In the genomic region with DNA sequence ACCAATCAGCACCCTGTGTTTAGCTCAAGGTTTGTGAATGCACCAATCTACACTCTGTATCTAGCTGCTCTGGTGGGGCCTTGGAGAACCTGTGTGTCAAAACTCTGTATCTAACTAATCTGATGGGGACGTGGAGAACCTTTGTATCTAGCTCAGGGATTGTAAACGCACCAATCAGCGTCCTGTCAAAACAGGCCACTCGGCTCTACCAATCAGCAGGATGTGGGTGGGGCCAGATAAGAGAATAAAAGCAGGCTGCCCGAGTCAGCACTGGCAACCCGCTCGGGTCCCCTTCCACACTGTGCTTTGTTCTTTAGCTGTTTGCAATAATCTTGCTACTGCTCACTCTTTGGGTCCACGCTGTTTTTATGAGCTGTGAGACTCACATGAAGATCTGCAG, we compare ENCODE assay signal across 7 cellular contexts.
DNase-seq lines count a peak whose midpoint lies in the region; ATAC-seq, FAIRE-seq and TF ChIP-seq lines count a peak whose summit lies in the region.
"Not testable (repeated sequence)": the region's sequence is repeated elsewhere in the genome, so short reads cannot be mapped to it uniquely, and the experiment has no call there.

No MANE protein-coding gene starts in this region.

- H3K4ac ChIP-seq in H9 (ENCODE audit: low read depth, low read length) = not testable (repeated sequence)

- not testable (repeated sequence) for DNase-seq in H9; T-helper 2 cell treated with Interferon-gamma antibody and Interleukin-4, amounts not matched to agents 5 μg/mL and 100 μg/mL, for 36 hours (ENCODE audit: low spot score); activated T-cell treated with anti-CD3 and anti-CD28 coated beads, Interleukin-2, amount 50 U/mL, for 24 hours; mammary epithelial cell; HepG2 (ENCODE audit: low spot score)
- peak; percentile 43 for DNase-seq in testis

- peaks cover 33 to 71% (median 57%) of the 10 kb centered on the region in 3 experiments; a peak in 6 of 7 replicates for H3K36me3 Mint-ChIP-seq in H9 (ENCODE audit: insufficient read depth in 1 of 3, low read depth in 3 of 3)
- peaks cover 48% of the 10 kb centered on the region for H3K36me3 Mint-ChIP-seq in T-helper 2 cell treated with Interferon-gamma antibody and Interleukin-4, amounts not matched to agents 5 μg/mL and 100 μg/mL, for 36 hours (ENCODE audit: low read depth)
- peaks cover 80% of the 10 kb centered on the region for H3K36me3 Mint-ChIP-seq in activated T-cell treated with anti-CD3 and anti-CD28 coated beads, Interleukin-2, amount 50 U/mL, for 24 hours (ENCODE audit: low read depth)

- H3K79me1 ChIP-seq in H9 (ENCODE audit: insufficient read depth, low read depth, low read length, poor library complexity, severe bottlenecking) = not testable (repeated sequence)

- H2AFZ ChIP-seq in H9 (ENCODE audit: low read length); mammary epithelial cell (ENCODE audit: low read depth, low read length); HepG2 (ENCODE audit: low read length): not testable (repeated sequence)

- not testable (repeated sequence) for H2BK120ac ChIP-seq in H9 (ENCODE audit: low read depth, low read length, poor library complexity, severe bottlenecking)

- H3K14ac ChIP-seq in H9 (ENCODE audit: insufficient read depth, low read length) = not testable (repeated sequence)

- H3K18ac ChIP-seq in H9 (ENCODE audit: insufficient read length, low read depth, low read length) = not testable (repeated sequence)

- not testable (repeated sequence) for H3K4me3 Mint-ChIP-seq in H9; T-helper 2 cell treated with Interferon-gamma antibody and Interleukin-4, amounts not matched to agents 5 μg/mL and 100 μg/mL, for 36 hours; activated T-cell treated with anti-CD3 and anti-CD28 coated beads, Interleukin-2, amount 50 U/mL, for 24 hours

- not testable (repeated sequence) for H2BK20ac ChIP-seq in H9 (ENCODE audit: low read depth, low read length, poor library complexity, severe bottlenecking)

- not testable (repeated sequence) for TF ChIP-seq RAD21 in HepG2 (CRISPR knock-in tag; IDR thresholded peaks at IDR 0.05)

- dilution Hi-C loops in mammary epithelial cell (cut with HindIII; ENCODE audit: low sequenced_read_pairs) = loop anchor here (5.0 kb wide), 1 partner anchor 45 kb away; no protein-coding TSS in a partner anchor

- H3K4me1 ChIP-seq in H9 (ENCODE audit: insufficient read depth, low read length); mammary epithelial cell (ENCODE audit: insufficient read depth, low read length); HepG2 (ENCODE audit: insufficient read depth, low read length); testis: not testable (repeated sequence)

- H3K9me3 Mint-ChIP-seq in H9; T-helper 2 cell treated with Interferon-gamma antibody and Interleukin-4, amounts not matched to agents 5 μg/mL and 100 μg/mL, for 36 hours; activated T-cell treated with anti-CD3 and anti-CD28 coated beads, Interleukin-2, amount 50 U/mL, for 24 hours: not testable (repeated sequence)

- TSS peak; percentile 27 for BruUV-seq in mammary epithelial cell (replicated peaks; lab: Mats Ljungman, UMichigan)
- BruUV-seq in HepG2 (replicated peaks; lab: Mats Ljungman, UMichigan) = not testable (repeated sequence)

- H2AK5ac ChIP-seq in H9 (ENCODE audit: insufficient read length, low read length) = not testable (repeated sequence)

- not testable (repeated sequence) for H3K27me3 Mint-ChIP-seq in H9 (ENCODE audit: low read depth); T-helper 2 cell treated with Interferon-gamma antibody and Interleukin-4, amounts not matched to agents 5 μg/mL and 100 μg/mL, for 36 hours (ENCODE audit: low read depth); activated T-cell treated with anti-CD3 and anti-CD28 coated beads, Interleukin-2, amount 50 U/mL, for 24 hours

- not testable (repeated sequence) for H3K9ac ChIP-seq in H9 (ENCODE audit: extremely low read depth, insufficient read length, low read length); mammary epithelial cell (ENCODE audit: insufficient read depth, low read length); HepG2 (ENCODE audit: insufficient read depth, low read depth, low read length)

- not testable (repeated sequence) for TF ChIP-seq CTCF in 22Rv1 (IDR thresholded peaks at IDR 0.05); H9 (conservative IDR thresholded peaks at IDR 0.05); mammary epithelial cell (conservative IDR thresholded peaks at IDR 0.05 in 1 of 2, IDR thresholded peaks at IDR 0.05 in 1 of 2; ENCODE audit: extremely low read depth in 1 of 2, insufficient read depth in 1 of 2, low read depth in 1 of 2, low read length in 2 of 2); HepG2 (CRISPR knock-in tag; IDR thresholded peaks at IDR 0.05); testis (IDR thresholded peaks at IDR 0.05)

- H4K20me1 ChIP-seq in H9 (ENCODE audit: control insufficient read depth, insufficient read depth, insufficient read length); mammary epithelial cell (ENCODE audit: insufficient read depth, low read length); HepG2 (ENCODE audit: insufficient read depth, low read length): not testable (repeated sequence)

- not testable (repeated sequence) for H3K27me3 ChIP-seq in H9 (ENCODE audit: insufficient read depth, low read length); mammary epithelial cell (ENCODE audit: insufficient read depth, low read length); HepG2 (ENCODE audit: control insufficient read depth in 1 of 2, insufficient read depth in 2 of 2, low read length in 2 of 2); testis

- CTCF ChIA-PET in mammary epithelial cell (lab: Charles Lee; ENCODE audit: low non-redundant PET); HepG2 (lab: Yijun Ruan, JAX; ENCODE audit: low intra/inter-chr PET ratio, low total read pairs): not testable (repeated sequence)

- not testable (repeated sequence) for FAIRE-seq in HepG2 (lab: Jason Lieb, UNC)

- H3K79me2 ChIP-seq in H9 (ENCODE audit: insufficient read depth, low read length); mammary epithelial cell (ENCODE audit: insufficient read depth, low read length); HepG2 (ENCODE audit: insufficient read depth, low read length): not testable (repeated sequence)

- not testable (repeated sequence) for H3K9me3 ChIP-seq in H9 (ENCODE audit: control insufficient read depth, low read depth, low read length); mammary epithelial cell (replicated peaks; ENCODE audit: insufficient read depth, low read length); HepG2 (ENCODE audit: low read length); testis

- H4K5ac ChIP-seq in H9 (ENCODE audit: insufficient read length, low read depth, low read length) = not testable (repeated sequence)

- not testable (repeated sequence) for H3K4me2 ChIP-seq in H9 (ENCODE audit: insufficient read depth, insufficient read length, low read length); mammary epithelial cell (ENCODE audit: insufficient read depth, low read depth, low read length); HepG2 (ENCODE audit: low read depth, low read length)

- H2BK15ac ChIP-seq in H9 (ENCODE audit: low read depth, low read length) = not testable (repeated sequence)

- not testable (repeated sequence) for H3K4me1 Mint-ChIP-seq in H9; T-helper 2 cell treated with Interferon-gamma antibody and Interleukin-4, amounts not matched to agents 5 μg/mL and 100 μg/mL, for 36 hours (ENCODE audit: low read depth)
- H3K4me1 Mint-ChIP-seq in activated T-cell treated with anti-CD3 and anti-CD28 coated beads, Interleukin-2, amount 50 U/mL, for 24 hours (ENCODE audit: low read depth) = peaks cover 15% of the 10 kb centered on the region

- intact Hi-C loops in mammary epithelial cell (cut with micrococcal nuclease); HepG2 (cut with micrococcal nuclease; ENCODE audit: unreplicated experiment); testis (cut with DNase I; ENCODE audit: low total_unique reads): not testable (repeated sequence)

- not testable (repeated sequence) for TF ChIP-seq EP300 in HepG2 (IDR thresholded peaks at IDR 0.05; ENCODE audit: low read depth in 2 of 2, low read length in 2 of 2); HepG2 (CRISPR knock-in tag; IDR thresholded peaks at IDR 0.05; ENCODE audit: borderline replicate concordance)

- WGBS in H9 (ENCODE audit: extremely low coverage, insufficient read length, low lambda C conversion rate) = no CpG with 5 or more reads among the region's 8 CpGs
- 94% methylated on average over 7 of the region's 8 CpGs for WGBS in mammary epithelial cell (ENCODE audit: low coverage, missing lambda C conversion rate)
- WGBS in HepG2 (ENCODE audit: low lambda C conversion rate) = 100% methylated on average over 3 of the region's 8 CpGs
- 34 to 57% methylated on average over 8 of the region's 8 CpGs for WGBS in testis, 2 donors

- not testable (repeated sequence) for H3K56ac ChIP-seq in H9 (ENCODE audit: insufficient read length, low read depth, low read length)

- H2BK5ac ChIP-seq in H9 (ENCODE audit: insufficient read length, low read length) = not testable (repeated sequence)

- H4K8ac ChIP-seq in H9 (replicated peaks; ENCODE audit: insufficient read length, low read depth, low read length) = not testable (repeated sequence)

- not testable (repeated sequence) for H3K23ac ChIP-seq in H9 (ENCODE audit: insufficient read length, low read depth, low read length)

- H3K4me3 ChIP-seq in mammary epithelial cell (replicated peaks in 1 of 3; ENCODE audit: insufficient read depth in 1 of 3, low read depth in 2 of 3, low read length in 3 of 3); HepG2 (replicated peaks in 1 of 3; ENCODE audit: insufficient read depth in 1 of 3, low read depth in 2 of 3, low read length in 3 of 3): not testable (repeated sequence)
- peak overlapping the region in 1 of 2 donors; percentile 30 for H3K4me3 ChIP-seq in testis

- not testable (repeated sequence) for H3K23me2 ChIP-seq in H9 (ENCODE audit: insufficient read length, low read depth, low read length, poor library complexity, severe bottlenecking)

- POLR2A ChIA-PET in HepG2 (lab: Yijun Ruan, JAX) = not testable (repeated sequence)

- H4K91ac ChIP-seq in H9 (ENCODE audit: insufficient read length, low read depth, low read length) = not testable (repeated sequence)

- ATAC-seq in HepG2 = not testable (repeated sequence)

- not testable (repeated sequence) for TF ChIP-seq POLR2A in HepG2 (IDR thresholded peaks at IDR 0.05; ENCODE audit: insufficient read depth in 1 of 2, low read depth in 2 of 2, low read length in 2 of 2); testis (IDR thresholded peaks at IDR 0.05)

- peak overlapping the region; percentile 55 to 84 (median 72); a peak in 4 of 7 replicates for H3K27ac Mint-ChIP-seq in H9
- peak overlapping the region; percentile 66 for H3K27ac Mint-ChIP-seq in T-helper 2 cell treated with Interferon-gamma antibody and Interleukin-4, amounts not matched to agents 5 μg/mL and 100 μg/mL, for 36 hours
- peak overlapping the region; percentile 38 for H3K27ac Mint-ChIP-seq in activated T-cell treated with anti-CD3 and anti-CD28 coated beads, Interleukin-2, amount 50 U/mL, for 24 hours

- in situ Hi-C loops in mammary epithelial cell (cut with MboI; ENCODE audit: low sequenced_read_pairs in 2 of 2); HepG2 (cut with HindIII; ENCODE audit: extremely low pct_ligation_motif_present, low pct_unique_long_range_greater_than_20kb): not testable (repeated sequence)

- peaks cover 18% of the 10 kb centered on the region for H3K36me3 ChIP-seq in mammary epithelial cell (ENCODE audit: insufficient read depth, low read length)
- H3K36me3 ChIP-seq in HepG2 (replicated peaks in 1 of 2; ENCODE audit: control insufficient read depth in 1 of 2, insufficient read depth in 2 of 2, low read length in 2 of 2) = peaks cover 6 to 43% of the 10 kb centered on the region in 2 experiments
- not testable (repeated sequence) for H3K36me3 ChIP-seq in testis (ENCODE audit: low read depth, missing control alignments)

- H3K27ac ChIP-seq in 22Rv1 = peak overlapping the region; percentile 12; the same call in 1 of the 2 replicates
- H3K27ac ChIP-seq in H9 (ENCODE audit: insufficient read length, low read depth, low read length); mammary epithelial cell (ENCODE audit: insufficient read depth, low read depth, low read length); HepG2 (ENCODE audit: extremely low read length, insufficient read depth, low read length); testis: not testable (repeated sequence)

- not testable (repeated sequence) for H2BK12ac ChIP-seq in H9 (ENCODE audit: insufficient read length, low read depth, low read length)

- not testable (repeated sequence) for H3T11ph ChIP-seq in H9 (ENCODE audit: low read length)
